32 cellular contexts compared by ENCODE assay signal in the genomic region with DNA sequence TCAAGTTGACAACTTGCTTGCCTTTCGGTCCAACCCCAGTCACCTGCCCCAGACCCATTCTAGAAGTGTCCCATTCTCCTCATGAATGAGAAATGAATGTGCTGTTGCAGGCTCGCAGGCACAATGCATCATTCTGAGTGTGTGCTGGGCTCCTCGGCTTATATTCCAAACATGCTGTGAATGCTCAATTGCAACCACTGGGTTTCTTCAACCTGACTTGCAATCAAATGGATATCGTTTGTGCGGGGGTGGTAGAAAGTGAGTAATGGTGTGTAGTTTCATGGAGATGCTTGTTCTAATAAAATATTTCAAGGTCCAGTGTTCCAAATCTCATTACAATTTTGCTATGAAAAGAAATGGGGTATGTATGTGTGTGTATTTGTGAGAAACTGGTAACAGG.
"Had no signal": no experiment of that assay in that cellular context is flagged by ENCODE, and none has a peak within 500 bp of the region (broad histone marks: within the 10 kb centered on the region; RNA-seq: fewer than 3 reads in every experiment).

No MANE protein-coding gene starts in this region.

- ATAC-seq: natural killer cell; psoas muscle; right cardiac atrium; right lobe of liver; stimulated activated memory B cell treated with anti-CD40 and anti-IgM and Interleukin-4, amounts not matched to agents 10 μg/mL and 1 μg/mL and 100 μg/mL, for 72 hours; stimulated activated naive CD8-positive, alpha-beta T cell treated with anti-CD3 and anti-CD28 coated beads, Interleukin-15, amount 100 ng/mL, for 72 hours; stimulated activated naive CD8-positive, alpha-beta T cell treated with anti-CD3 and anti-CD28 coated beads, Interleukin-15, Interleukin-2, amounts not matched to agents 100 U/mL and 50 U/mL, for 24 hours; upper lobe of right lung had no signal

- H3K4me3 Mint-ChIP-seq: natural killer cell; nephron; neural progenitor cell; stimulated activated memory B cell treated with anti-CD40 and anti-IgM and Interleukin-4, amounts not matched to agents 10 μg/mL and 1 μg/mL and 100 μg/mL, for 72 hours; stimulated activated naive CD8-positive, alpha-beta T cell treated with anti-CD3 and anti-CD28 coated beads, Interleukin-15, amount 100 ng/mL, for 72 hours; type B pancreatic cell had no signal

- H3K36me3 Mint-ChIP-seq: natural killer cell, neural progenitor cell, type B pancreatic cell had no signal

- H2AFZ ChIP-seq: neural progenitor cell, parathyroid adenoma had no signal

- H3K9ac ChIP-seq: neural progenitor cell, parathyroid adenoma had no signal

- DNase-seq: natural killer cell; occipital lobe; ovary; posterior cingulate gyrus; psoas muscle; right cardiac atrium; right lobe of liver; sigmoid colon; spleen; stimulated activated CD4-positive, alpha-beta T cell treated with anti-CD3 and anti-CD28 coated beads, Interleukin-12 subunit alpha, Interleukin-12 subunit beta, amount 100 ng/mL, for 4 hours; stimulated activated CD4-positive, alpha-beta T cell treated with anti-CD3 and anti-CD28 coated beads, Interleukin-1b, Interleukin-23, amount 100 ng/mL, for 48 hours; stimulated activated CD4-positive, alpha-beta T cell treated with anti-CD3 and anti-CD28 coated beads, Interleukin-4, amount 100 ng/mL, for 1 hour; stimulated activated CD4-positive, alpha-beta T cell treated with anti-CD3 and anti-CD28 coated beads, Interleukin-4, amount 100 ng/mL, for 4 hours; stimulated activated CD8-positive, alpha-beta memory T cell treated with anti-CD3 and anti-CD28 coated beads, Interleukin-4, amount 100 ng/mL, for 48 hours; stimulated activated naive CD4-positive, alpha-beta T cell; stimulated activated naive CD8-positive, alpha-beta T cell treated with anti-CD3 and anti-CD28 coated beads, Interleukin-15, amount 100 ng/mL, for 72 hours; stimulated activated naive CD8-positive, alpha-beta T cell treated with anti-CD3 and anti-CD28 coated beads, Interleukin-15, Interleukin-2, amounts not matched to agents 100 U/mL and 50 U/mL, for 24 hours; substantia nigra; testis; tibial artery; transverse colon; upper lobe of right lung; uterus had no signal

- H3K4me2 ChIP-seq: neural progenitor cell, smooth muscle cell had no signal

- H3K9me3 Mint-ChIP-seq: neural progenitor cell, type B pancreatic cell had no signal

- H3K36me3 ChIP-seq: neural progenitor cell, ovary, right lobe of liver, sigmoid colon, spleen, suprapubic skin, tibial artery, transverse colon, upper lobe of right lung, uterus had no signal

- H3K27ac Mint-ChIP-seq: natural killer cell; nephron; neural progenitor cell; progenitor cell of endocrine pancreas; stimulated activated memory B cell treated with anti-CD40 and anti-IgM and Interleukin-4, amounts not matched to agents 10 μg/mL and 1 μg/mL and 100 μg/mL, for 72 hours; stimulated activated naive CD8-positive, alpha-beta T cell treated with anti-CD3 and anti-CD28 coated beads, Interleukin-15, amount 100 ng/mL, for 72 hours; type B pancreatic cell had no signal

- H3K4me1 Mint-ChIP-seq: natural killer cell; nephron; stimulated activated memory B cell treated with anti-CD40 and anti-IgM and Interleukin-4, amounts not matched to agents 10 μg/mL and 1 μg/mL and 100 μg/mL, for 72 hours; stimulated activated naive CD8-positive, alpha-beta T cell treated with anti-CD3 and anti-CD28 coated beads, Interleukin-15, amount 100 ng/mL, for 72 hours had no signal

- H3K9me3 ChIP-seq: ovary, right lobe of liver, sigmoid colon, suprapubic skin, testis, tibial artery, transverse colon, upper lobe of right lung, uterus had no signal

- H3K27me3 ChIP-seq: neural progenitor cell, ovary, right lobe of liver, sigmoid colon, spleen, suprapubic skin, testis, tibial artery, transverse colon, upper lobe of right lung, uterus had no signal

- H3K4me1 ChIP-seq: neural progenitor cell, parathyroid adenoma, psoas muscle, right lobe of liver, sigmoid colon, spleen, testis, tibial artery, transverse colon, upper lobe of right lung, uterus had no signal

- H3K27ac ChIP-seq: neural progenitor cell, ovary, parathyroid adenoma, psoas muscle, right lobe of liver, sigmoid colon, skin epidermis, spleen, suprapubic skin, testis, tibial artery, transverse colon, upper lobe of right lung, uterus had no signal

- H3K4me3 ChIP-seq: neural progenitor cell, ovary, psoas muscle, right lobe of liver, sigmoid colon, skin epidermis, smooth muscle cell, spleen, suprapubic skin, testis, tibial artery, transverse colon, upper lobe of right lung, uterus had no signal

- H3K79me2 ChIP-seq: parathyroid adenoma had no signal

- H3K27me3 Mint-ChIP-seq: progenitor cell of endocrine pancreas; stimulated activated memory B cell treated with anti-CD40 and anti-IgM and Interleukin-4, amounts not matched to agents 10 μg/mL and 1 μg/mL and 100 μg/mL, for 72 hours; stimulated activated naive CD8-positive, alpha-beta T cell treated with anti-CD3 and anti-CD28 coated beads, Interleukin-15, amount 100 ng/mL, for 72 hours had no signal
